ENCODE assay signal across 3 cellular contexts in the genomic region with DNA sequence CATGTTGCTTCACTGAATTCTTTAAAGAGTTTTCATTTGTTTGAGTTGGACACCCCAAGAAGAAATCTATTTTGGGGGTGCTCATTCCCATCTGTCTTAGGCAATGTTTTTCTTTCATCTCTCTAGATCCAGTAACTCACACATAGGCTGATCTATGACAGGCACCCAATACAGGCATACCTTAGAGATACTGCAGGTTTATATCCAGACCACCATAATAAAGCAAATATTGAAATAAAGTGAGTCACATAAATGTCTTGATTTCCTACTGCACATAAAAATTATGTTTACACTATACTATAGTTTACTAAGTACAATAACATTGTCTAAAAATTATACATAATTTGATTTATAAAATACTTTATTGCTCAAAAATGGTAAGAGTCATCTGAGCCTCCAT.
"Had no signal": no experiment of that assay in that cellular context is flagged by ENCODE, and none has a peak within 500 bp of the region (broad histone marks: within the 10 kb centered on the region; RNA-seq: fewer than 3 reads in every experiment).

No MANE protein-coding gene starts in this region.

- ATAC-seq: GM12878 had no signal

- H3K4me3 ChIP-seq: GM12878 had no signal

- DNase-seq: GDM1, GF-D8 had no signal
